ENCODE assay signal across 1 cellular context in genomic region chr13:112968380-112968909, GRCh38.
TF ChIP-seq lines count a peak whose summit lies in the region.

No MANE protein-coding gene starts in this region.

TF ChIP-seq in WTC11, 78 proteins besides CTCF, POLR2A, EP300 and RAD21 (continued from another document):
- TF ChIP-seq ARID4B (CRISPR knock-in tag; IDR thresholded peaks at IDR 0.05; ENCODE audit: borderline replicate concordance) (peak; percentile 22; the same call in 1 of the 2 replicates), TEAD4 (CRISPR knock-in tag; IDR thresholded peaks at IDR 0.05) (no peak), JUN (CRISPR knock-in tag; IDR thresholded peaks at IDR 0.05) (no peak), FOXP4 (CRISPR knock-in tag; IDR thresholded peaks at IDR 0.05) (no peak), NR1H2 (CRISPR knock-in tag; IDR thresholded peaks at IDR 0.05) (no peak), HMGA2 (CRISPR knock-in tag; IDR thresholded peaks at IDR 0.05) (no peak), GABPB1 (CRISPR knock-in tag; IDR thresholded peaks at IDR 0.05) (no peak; the same call in 1 of the 2 replicates), CDX4 (CRISPR knock-in tag; IDR thresholded peaks at IDR 0.05; ENCODE audit: borderline replicate concordance) (no peak), ESRRA (CRISPR knock-in tag; IDR thresholded peaks at IDR 0.05; ENCODE audit: borderline replicate concordance) (peak; percentile 72; the same call in 1 of the 2 replicates)
- TF ChIP-seq, protein P1, sequence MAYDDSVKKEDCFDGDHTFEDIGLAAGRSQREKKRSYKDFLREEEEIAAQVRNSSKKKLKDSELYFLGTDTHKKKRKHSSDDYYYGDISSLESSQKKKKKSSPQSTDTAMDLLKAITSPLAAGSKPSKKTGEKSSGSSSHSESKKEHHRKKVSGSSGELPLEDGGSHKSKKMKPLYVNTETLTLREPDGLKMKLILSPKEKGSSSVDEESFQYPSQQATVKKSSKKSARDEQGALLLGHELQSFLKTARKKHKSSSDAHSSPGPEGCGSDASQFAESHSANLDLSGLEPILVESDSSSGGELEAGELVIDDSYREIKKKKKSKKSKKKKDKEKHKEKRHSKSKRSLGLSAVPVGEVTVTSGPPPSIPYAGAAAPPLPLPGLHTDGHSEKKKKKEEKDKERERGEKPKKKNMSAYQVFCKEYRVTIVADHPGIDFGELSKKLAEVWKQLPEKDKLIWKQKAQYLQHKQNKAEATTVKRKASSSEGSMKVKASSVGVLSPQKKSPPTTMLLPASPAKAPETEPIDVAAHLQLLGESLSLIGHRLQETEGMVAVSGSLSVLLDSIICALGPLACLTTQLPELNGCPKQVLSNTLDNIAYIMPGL (CRISPR knock-in tag; IDR thresholded peaks at IDR 0.05) = 0 out of 2 replicates have a peak, but pooled peaks have one; percentile 36
- TF ChIP-seq, protein P2, sequence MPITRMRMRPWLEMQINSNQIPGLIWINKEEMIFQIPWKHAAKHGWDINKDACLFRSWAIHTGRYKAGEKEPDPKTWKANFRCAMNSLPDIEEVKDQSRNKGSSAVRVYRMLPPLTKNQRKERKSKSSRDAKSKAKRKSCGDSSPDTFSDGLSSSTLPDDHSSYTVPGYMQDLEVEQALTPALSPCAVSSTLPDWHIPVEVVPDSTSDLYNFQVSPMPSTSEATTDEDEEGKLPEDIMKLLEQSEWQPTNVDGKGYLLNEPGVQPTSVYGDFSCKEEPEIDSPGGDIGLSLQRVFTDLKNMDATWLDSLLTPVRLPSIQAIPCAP (CRISPR knock-in tag; IDR thresholded peaks at IDR 0.05) = no peak
- TF ChIP-seq, protein P3, sequence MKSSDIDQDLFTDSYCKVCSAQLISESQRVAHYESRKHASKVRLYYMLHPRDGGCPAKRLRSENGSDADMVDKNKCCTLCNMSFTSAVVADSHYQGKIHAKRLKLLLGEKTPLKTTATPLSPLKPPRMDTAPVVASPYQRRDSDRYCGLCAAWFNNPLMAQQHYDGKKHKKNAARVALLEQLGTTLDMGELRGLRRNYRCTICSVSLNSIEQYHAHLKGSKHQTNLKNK (CRISPR knock-in tag; IDR thresholded peaks at IDR 0.05) = no peak
